Comparison of ENCODE assay signal across 28 cellular contexts in genomic region chr10:100356067-100357017, GRCh38. TPM values are rescaled to one million over a fixed set of nuclear protein-coding genes. Genes with fewer than 3 reads are reported as not detected.
DNase-seq lines count a peak whose midpoint lies in the region; ATAC-seq, FAIRE-seq and TF ChIP-seq lines count a peak whose summit lies in the region.
"Had no signal": no experiment of that assay in that cellular context is flagged by ENCODE, and none has a peak within 500 bp of the region (broad histone marks: within the 10 kb centered on the region; RNA-seq: fewer than 3 reads in every experiment).

No MANE protein-coding gene starts in this region.

- no peak for TF ChIP-seq EP300 in A549 (IDR thresholded peaks at IDR 0.05)

- no peak overlapping the region for H3K4me3 ChIP-seq in A549
- no peak overlapping the region for H3K4me3 ChIP-seq in mesodermal cell (ENCODE audit: extremely low read depth, insufficient read depth, low read length, poor library complexity, severe bottlenecking)
- H3K4me3 ChIP-seq: ovary, right atrium auricular region had no signal

- peaks cover 10% of the 10 kb centered on the region; the same call in 1 of the 2 replicates for H3K79me2 ChIP-seq in H9 (ENCODE audit: insufficient read depth, low read length)

- peaks cover 89% of the 10 kb centered on the region for H3K4me1 ChIP-seq in A549
- H3K4me1 ChIP-seq in H9 (ENCODE audit: insufficient read depth, low read length) = peaks cover 6% of the 10 kb centered on the region; the same call in 1 of the 2 replicates
- peaks cover 70% of the 10 kb centered on the region for H3K4me1 ChIP-seq in mesodermal cell (ENCODE audit: control insufficient read depth, insufficient read depth, low read length, poor library complexity, severe bottlenecking)

- H3K27me3 Mint-ChIP-seq in H9 (ENCODE audit: low read depth) = no peaks in the 10 kb centered on the region
- H3K27me3 Mint-ChIP-seq in activated T-helper 2 cell treated with anti-CD3 and anti-CD28 coated beads, Interferon-gamma antibody, Interleukin-2, Interleukin-4, amounts not matched to agents 10 μg/mL and 5 μg/mL and 100 μg/mL, durations not matched to agents 14 hours and 24 hours and 36 hours (ENCODE audit: low read depth) = no peaks in the 10 kb centered on the region

- H3K36me3 ChIP-seq in mesodermal cell (ENCODE audit: control insufficient read depth, insufficient read depth, low read length) = peaks cover 94% of the 10 kb centered on the region
- H3K36me3 ChIP-seq: ovary, right atrium auricular region had no signal

- 91% methylated on average over 14 of the region's 14 CpGs for WGBS in A549 (ENCODE audit: missing lambda C conversion rate)
- no CpG with 5 or more reads among the region's 14 CpGs for WGBS in H9 (ENCODE audit: extremely low coverage, insufficient read length, low lambda C conversion rate)
- 97% methylated on average over 10 to 11 of the region's 14 CpGs for WGBS in mesodermal cell (ENCODE audit: insufficient coverage in 2 of 2), 2 experiments

- H2BK5ac ChIP-seq in H9 (ENCODE audit: insufficient read length, low read length) = no peak overlapping the region

- no peak overlapping the region for H3K4me3 Mint-ChIP-seq in H9
- H3K4me3 Mint-ChIP-seq in activated T-helper 2 cell treated with anti-CD3 and anti-CD28 coated beads, Interferon-gamma antibody, Interleukin-2, Interleukin-4, amounts not matched to agents 10 μg/mL and 5 μg/mL and 100 μg/mL, durations not matched to agents 14 hours and 24 hours and 36 hours (ENCODE audit: low read depth) = no peak overlapping the region
- H3K4me3 Mint-ChIP-seq: nephron had no signal

- H3K4me2 ChIP-seq in A549 (peak overlapping the region; percentile 29; the same call in 1 of the 3 replicates), H9 (ENCODE audit: insufficient read depth, insufficient read length, low read length) (no peak overlapping the region)

- H2BK15ac ChIP-seq in H9 (ENCODE audit: low read depth, low read length) = no peak overlapping the region

- TF ChIP-seq CTCF in A549 (IDR thresholded peaks at IDR 0.05) = no peak
- TF ChIP-seq CTCF in H9 (conservative IDR thresholded peaks at IDR 0.05) = no peak

- no peak overlapping the region for H3K56ac ChIP-seq in H9 (ENCODE audit: insufficient read length, low read depth, low read length)

- CTCF ChIA-PET in A549 (lab: Yijun Ruan, JAX) = interaction anchor here (0.7 to 2.8 kb wide), 3 partner anchors 77 to 207 kb away, joined by 3 to 13 read pairs (median 5); no protein-coding TSS in a partner anchor

- H3K27ac ChIP-seq in A549 = peak overlapping the region in 1 of 2 experiments; percentile 43; a peak in 2 of 6 replicates
- no peak overlapping the region for H3K27ac ChIP-seq in H9 (ENCODE audit: insufficient read length, low read depth, low read length)
- peak overlapping the region; percentile 69 for H3K27ac ChIP-seq in mesodermal cell (ENCODE audit: low read depth, low read length, severe bottlenecking)
- H3K27ac ChIP-seq: ovary, right atrium auricular region had no signal

- POLR2A ChIA-PET in A549 (lab: Yijun Ruan, JAX) = interaction anchor here (1.1 kb wide), 1 partner anchor 15 kb away, joined by 3 read pairs; no protein-coding TSS in a partner anchor

- no peak overlapping the region for H2BK120ac ChIP-seq in H9 (ENCODE audit: low read depth, low read length, poor library complexity, severe bottlenecking)

- H2AK5ac ChIP-seq in H9 (ENCODE audit: insufficient read length, low read length) = no peak overlapping the region

- TF ChIP-seq RAD21 in A549 (conservative IDR thresholded peaks at IDR 0.05 in 1 of 2, IDR thresholded peaks at IDR 0.05 in 1 of 2) = no peak

- H3K4ac ChIP-seq in H9 (ENCODE audit: low read depth, low read length) = no peak overlapping the region

- no peak overlapping the region for H3K9ac ChIP-seq in H9 (ENCODE audit: extremely low read depth, insufficient read length, low read length)

- DNase-seq in A549 (ENCODE audit: low read depth in 1 of 2, low spot score in 1 of 2) (no peak), H9 (no peak), NOMO-1 (lab: John Stamatoyannopoulos, UW; ENCODE audit: unreplicated experiment in 2 of 2) (no peak), putamen (ENCODE audit: low spot score) (no peak), GDM1 (lab: John Stamatoyannopoulos, UW) (no peak), NCI-H526 (lab: John Stamatoyannopoulos, UW) (no peak)
- DNase-seq in activated T-helper 2 cell treated with anti-CD3 and anti-CD28 coated beads, Interferon-gamma antibody, Interleukin-2, Interleukin-4, amounts not matched to agents 10 μg/mL and 5 μg/mL and 100 μg/mL, durations not matched to agents 14 hours and 24 hours and 36 hours (ENCODE audit: low spot score) = no peak
- DNase-seq: activated CD4-positive, alpha-beta T cell treated with anti-CD3 and anti-CD28 coated beads for 4 hours; activated CD8-positive, alpha-beta memory T cell treated with anti-CD3 and anti-CD28 coated beads for 24 hours; activated gamma-delta T cell treated with Interleukin-2 at 50 U/mL for 16 hours; dorsolateral prefrontal cortex; NCI-H1105; NCI-H2029; NCI-H748 treated with DMSO at 0.1 percent for 48 hours; ovary; stimulated activated CD4-positive, alpha-beta T cell treated with anti-CD3 and anti-CD28 coated beads, Interleukin-2, amount 100 ng/mL, for 48 hours; T-helper 2 cell had no signal

- H2BK12ac ChIP-seq in H9 (ENCODE audit: insufficient read length, low read depth, low read length) = no peak overlapping the region

- H3K23me2 ChIP-seq in H9 (ENCODE audit: insufficient read length, low read depth, low read length, poor library complexity, severe bottlenecking) = no peaks in the 10 kb centered on the region

- H3K36me3 Mint-ChIP-seq in H9 (ENCODE audit: insufficient read depth in 1 of 3, low read depth in 3 of 3) = peaks cover 82 to 93% (median 93%) of the 10 kb centered on the region in 3 experiments
- H3K36me3 Mint-ChIP-seq in activated T-helper 2 cell treated with anti-CD3 and anti-CD28 coated beads, Interferon-gamma antibody, Interleukin-2, Interleukin-4, amounts not matched to agents 10 μg/mL and 5 μg/mL and 100 μg/mL, durations not matched to agents 14 hours and 24 hours and 36 hours (ENCODE audit: low read depth) = peaks cover 93% of the 10 kb centered on the region

- intact Hi-C loops in activated T-helper 2 cell treated with anti-CD3 and anti-CD28 coated beads, Interferon-gamma antibody, Interleukin-2, Interleukin-4, amounts not matched to agents 10 μg/mL and 5 μg/mL and 100 μg/mL, durations not matched to agents 14 hours and 24 hours and 36 hours (cut with micrococcal nuclease) = no loop called here

- H4K5ac ChIP-seq in H9 (ENCODE audit: insufficient read length, low read depth, low read length) = no peak overlapping the region

- H4K91ac ChIP-seq in H9 (ENCODE audit: insufficient read length, low read depth, low read length) = no peak overlapping the region

- H4K20me1 ChIP-seq in H9 (ENCODE audit: control insufficient read depth, insufficient read depth, insufficient read length) = peaks cover 11% of the 10 kb centered on the region

- H3K4me1 Mint-ChIP-seq in H9 = peaks cover 39 to 43% of the 10 kb centered on the region in 2 experiments
- peaks cover 60% of the 10 kb centered on the region for H3K4me1 Mint-ChIP-seq in activated T-helper 2 cell treated with anti-CD3 and anti-CD28 coated beads, Interferon-gamma antibody, Interleukin-2, Interleukin-4, amounts not matched to agents 10 μg/mL and 5 μg/mL and 100 μg/mL, durations not matched to agents 14 hours and 24 hours and 36 hours (ENCODE audit: low read depth)

- no peak for ATAC-seq in A549

- no peak overlapping the region; the same call in 1 of the 2 replicates for H3K14ac ChIP-seq in H9 (ENCODE audit: insufficient read depth, low read length)

- peak overlapping the region in 1 of 3 experiments; percentile 73; a peak in 3 of 7 replicates for H3K27ac Mint-ChIP-seq in H9
- H3K27ac Mint-ChIP-seq in activated T-helper 2 cell treated with anti-CD3 and anti-CD28 coated beads, Interferon-gamma antibody, Interleukin-2, Interleukin-4, amounts not matched to agents 10 μg/mL and 5 μg/mL and 100 μg/mL, durations not matched to agents 14 hours and 24 hours and 36 hours = peak overlapping the region; percentile 44
- H3K27ac Mint-ChIP-seq: nephron had no signal

- H2BK20ac ChIP-seq in H9 (ENCODE audit: low read depth, low read length, poor library complexity, severe bottlenecking) = no peak overlapping the region

- FAIRE-seq in A549 (lab: Jason Lieb, UNC) = no peak
- FAIRE-seq: D721Med, H1, islet of Langerhans had no signal

- H3K18ac ChIP-seq in H9 (ENCODE audit: insufficient read length, low read depth, low read length) = no peak overlapping the region

- H3K23ac ChIP-seq in H9 (ENCODE audit: insufficient read length, low read depth, low read length) = no peak overlapping the region

- H3K79me1 ChIP-seq in H9 (ENCODE audit: insufficient read depth, low read depth, low read length, poor library complexity, severe bottlenecking) = peaks cover 15% of the 10 kb centered on the region

- peak overlapping the region; percentile 36 for H4K8ac ChIP-seq in H9 (replicated peaks; ENCODE audit: insufficient read length, low read depth, low read length)

- no peak for TF ChIP-seq POLR2A in A549 (IDR thresholded peaks at IDR 0.05; ENCODE audit: low read length)

- no peaks in the 10 kb centered on the region for H3K27me3 ChIP-seq in H9 (ENCODE audit: insufficient read depth, low read length)
- H3K27me3 ChIP-seq: dorsolateral prefrontal cortex, ovary, right atrium auricular region had no signal

- H2AFZ ChIP-seq in H9 (ENCODE audit: low read length) = no peak overlapping the region

- H3T11ph ChIP-seq in H9 (ENCODE audit: low read length) = no peak overlapping the region

- H3K9me3 ChIP-seq in A549 (no peaks in the 10 kb centered on the region), H9 (ENCODE audit: control insufficient read depth, low read depth, low read length) (no peaks in the 10 kb centered on the region), mesodermal cell (ENCODE audit: control insufficient read depth, low read length) (no peaks in the 10 kb centered on the region)
- H3K9me3 ChIP-seq: ovary, right atrium auricular region had no signal

- H3K9me3 Mint-ChIP-seq in H9 = no peaks in the 10 kb centered on the region
- H3K9me3 Mint-ChIP-seq in activated T-helper 2 cell treated with anti-CD3 and anti-CD28 coated beads, Interferon-gamma antibody, Interleukin-2, Interleukin-4, amounts not matched to agents 10 μg/mL and 5 μg/mL and 100 μg/mL, durations not matched to agents 14 hours and 24 hours and 36 hours = no peaks in the 10 kb centered on the region
- H3K9me3 Mint-ChIP-seq: nephron had no signal

RNA-seq across cellular contexts. Expression of gene SCD, which starts 9.3 kb away (rescaled TPM):
- polyA plus RNA-seq in A549 (2011; rRNA removed) (329 and 348 TPM in 2 replicates), A549 (2017; fragmentation: RNase III; extraction: RNeasy Plus Mini Kit Qiagen cat#74134 plus additional on column Dnase treatment) (157 to 496 TPM (median 416 TPM) in 3 replicates)
- polyA plus RNA-seq in A549 (2012; cell fraction: cytosol; rRNA removed) = 66.6 and 81.4 TPM in 2 replicates
- 73.4 and 80.0 TPM in 2 replicates for polyA plus RNA-seq in A549 (2012; cell fraction: nucleus; rRNA removed)
- polyA minus RNA-seq in A549 (2011; rRNA and poly(A)+ RNA removed) = 331 and 353 TPM in 2 replicates
- 354 TPM in 2 replicates for total RNA-seq in H9 (2021)
- total RNA-seq in activated T-helper 2 cell treated with anti-CD3 and anti-CD28 coated beads, Interferon-gamma antibody, Interleukin-2, Interleukin-4, amounts not matched to agents 10 μg/mL and 5 μg/mL and 100 μg/mL, durations not matched to agents 14 hours and 24 hours and 36 hours = 273 and 278 TPM in 2 replicates
- 627 TPM for polyA plus RNA-seq in mesodermal cell (2013, experiment 1 of 2)
- 566 TPM for polyA plus RNA-seq in mesodermal cell (2013, experiment 2 of 2)

RNA-seq across cellular contexts. Expression of gene PKD2L1, which starts 26.3 kb away (rescaled TPM):
- polyA plus RNA-seq in A549 (2011; rRNA removed) = 0.06 and 0.26 TPM in 2 replicates
- 0.01 TPM in 1 of 2 replicates, not detected in the other for polyA plus RNA-seq in A549 (2012; cell fraction: cytosol; rRNA removed)
- 0.04 TPM in 1 of 2 replicates, not detected in the other for polyA plus RNA-seq in A549 (2012; cell fraction: nucleus; rRNA removed)
- 0.08 to 0.11 TPM (median 0.10 TPM) in 3 replicates for polyA plus RNA-seq in A549 (2017; fragmentation: RNase III; extraction: RNeasy Plus Mini Kit Qiagen cat#74134 plus additional on column Dnase treatment)
- polyA minus RNA-seq in A549 (2011; rRNA and poly(A)+ RNA removed) = 0.24 TPM in 1 of 2 replicates, not detected in the other
- total RNA-seq in H9 (2021) = 0.20 TPM in 1 of 2 replicates, not detected in the other
- total RNA-seq in activated T-helper 2 cell treated with anti-CD3 and anti-CD28 coated beads, Interferon-gamma antibody, Interleukin-2, Interleukin-4, amounts not matched to agents 10 μg/mL and 5 μg/mL and 100 μg/mL, durations not matched to agents 14 hours and 24 hours and 36 hours = not detected in 2 replicates
- not detected for polyA plus RNA-seq in mesodermal cell (2013, experiment 1 of 2)
- not detected for polyA plus RNA-seq in mesodermal cell (2013, experiment 2 of 2)
- total RNA-seq: cerebellum, Daoy, M059J, right atrium auricular region, RPMI7951, urinary bladder had no signal
- polyA plus RNA-seq: urinary bladder had no signal
